1 cellular context compared by ENCODE assay signal in the genomic region with DNA sequence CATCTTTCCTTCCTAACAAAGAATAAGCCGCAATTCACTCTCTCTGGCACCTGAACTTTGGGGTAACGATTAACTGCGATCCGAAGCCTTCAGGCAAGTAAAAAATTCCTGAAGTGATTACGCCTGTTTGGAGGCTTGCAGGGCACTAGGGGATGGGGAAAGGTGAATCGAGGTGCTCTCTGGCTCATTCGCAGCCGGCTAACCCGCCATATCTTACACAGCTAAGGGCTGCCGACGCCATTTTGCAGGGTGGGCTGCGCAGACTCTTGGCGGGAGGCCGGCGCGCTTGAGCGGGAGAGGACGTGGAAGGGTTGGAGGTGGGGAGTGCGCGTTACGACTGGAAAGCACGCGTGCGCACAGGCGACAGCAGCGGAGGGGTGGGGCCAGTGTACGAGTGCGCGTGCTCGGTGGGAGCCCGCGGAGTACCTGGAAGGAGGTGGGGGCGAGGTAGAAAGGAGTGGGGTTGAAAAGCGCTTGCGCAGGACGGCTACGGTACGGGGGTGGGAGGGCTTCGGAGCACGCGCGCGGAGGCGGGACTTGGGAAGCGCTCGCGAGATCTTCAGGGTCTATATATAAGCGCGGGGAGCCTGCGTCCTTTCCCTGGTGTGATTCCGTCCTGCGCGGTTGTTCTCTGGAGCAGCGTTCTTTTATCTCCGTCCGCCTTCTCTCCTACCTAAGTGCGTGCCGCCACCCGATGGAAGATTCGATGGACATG.
TF ChIP-seq lines count a peak whose summit lies in the region.

A gene with protein sequence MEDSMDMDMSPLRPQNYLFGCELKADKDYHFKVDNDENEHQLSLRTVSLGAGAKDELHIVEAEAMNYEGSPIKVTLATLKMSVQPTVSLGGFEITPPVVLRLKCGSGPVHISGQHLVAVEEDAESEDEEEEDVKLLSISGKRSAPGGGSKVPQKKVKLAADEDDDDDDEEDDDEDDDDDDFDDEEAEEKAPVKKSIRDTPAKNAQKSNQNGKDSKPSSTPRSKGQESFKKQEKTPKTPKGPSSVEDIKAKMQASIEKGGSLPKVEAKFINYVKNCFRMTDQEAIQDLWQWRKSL (plus strand): TSS at position 595 of the 715 bp plus-strand sequence. CDS start 100 bp downstream, at position 695.

TF ChIP-seq in K562, 482 proteins besides CTCF, POLR2A, EP300 and RAD21 (continued from another document and continues in another):
- TF ChIP-seq, protein P1, sequence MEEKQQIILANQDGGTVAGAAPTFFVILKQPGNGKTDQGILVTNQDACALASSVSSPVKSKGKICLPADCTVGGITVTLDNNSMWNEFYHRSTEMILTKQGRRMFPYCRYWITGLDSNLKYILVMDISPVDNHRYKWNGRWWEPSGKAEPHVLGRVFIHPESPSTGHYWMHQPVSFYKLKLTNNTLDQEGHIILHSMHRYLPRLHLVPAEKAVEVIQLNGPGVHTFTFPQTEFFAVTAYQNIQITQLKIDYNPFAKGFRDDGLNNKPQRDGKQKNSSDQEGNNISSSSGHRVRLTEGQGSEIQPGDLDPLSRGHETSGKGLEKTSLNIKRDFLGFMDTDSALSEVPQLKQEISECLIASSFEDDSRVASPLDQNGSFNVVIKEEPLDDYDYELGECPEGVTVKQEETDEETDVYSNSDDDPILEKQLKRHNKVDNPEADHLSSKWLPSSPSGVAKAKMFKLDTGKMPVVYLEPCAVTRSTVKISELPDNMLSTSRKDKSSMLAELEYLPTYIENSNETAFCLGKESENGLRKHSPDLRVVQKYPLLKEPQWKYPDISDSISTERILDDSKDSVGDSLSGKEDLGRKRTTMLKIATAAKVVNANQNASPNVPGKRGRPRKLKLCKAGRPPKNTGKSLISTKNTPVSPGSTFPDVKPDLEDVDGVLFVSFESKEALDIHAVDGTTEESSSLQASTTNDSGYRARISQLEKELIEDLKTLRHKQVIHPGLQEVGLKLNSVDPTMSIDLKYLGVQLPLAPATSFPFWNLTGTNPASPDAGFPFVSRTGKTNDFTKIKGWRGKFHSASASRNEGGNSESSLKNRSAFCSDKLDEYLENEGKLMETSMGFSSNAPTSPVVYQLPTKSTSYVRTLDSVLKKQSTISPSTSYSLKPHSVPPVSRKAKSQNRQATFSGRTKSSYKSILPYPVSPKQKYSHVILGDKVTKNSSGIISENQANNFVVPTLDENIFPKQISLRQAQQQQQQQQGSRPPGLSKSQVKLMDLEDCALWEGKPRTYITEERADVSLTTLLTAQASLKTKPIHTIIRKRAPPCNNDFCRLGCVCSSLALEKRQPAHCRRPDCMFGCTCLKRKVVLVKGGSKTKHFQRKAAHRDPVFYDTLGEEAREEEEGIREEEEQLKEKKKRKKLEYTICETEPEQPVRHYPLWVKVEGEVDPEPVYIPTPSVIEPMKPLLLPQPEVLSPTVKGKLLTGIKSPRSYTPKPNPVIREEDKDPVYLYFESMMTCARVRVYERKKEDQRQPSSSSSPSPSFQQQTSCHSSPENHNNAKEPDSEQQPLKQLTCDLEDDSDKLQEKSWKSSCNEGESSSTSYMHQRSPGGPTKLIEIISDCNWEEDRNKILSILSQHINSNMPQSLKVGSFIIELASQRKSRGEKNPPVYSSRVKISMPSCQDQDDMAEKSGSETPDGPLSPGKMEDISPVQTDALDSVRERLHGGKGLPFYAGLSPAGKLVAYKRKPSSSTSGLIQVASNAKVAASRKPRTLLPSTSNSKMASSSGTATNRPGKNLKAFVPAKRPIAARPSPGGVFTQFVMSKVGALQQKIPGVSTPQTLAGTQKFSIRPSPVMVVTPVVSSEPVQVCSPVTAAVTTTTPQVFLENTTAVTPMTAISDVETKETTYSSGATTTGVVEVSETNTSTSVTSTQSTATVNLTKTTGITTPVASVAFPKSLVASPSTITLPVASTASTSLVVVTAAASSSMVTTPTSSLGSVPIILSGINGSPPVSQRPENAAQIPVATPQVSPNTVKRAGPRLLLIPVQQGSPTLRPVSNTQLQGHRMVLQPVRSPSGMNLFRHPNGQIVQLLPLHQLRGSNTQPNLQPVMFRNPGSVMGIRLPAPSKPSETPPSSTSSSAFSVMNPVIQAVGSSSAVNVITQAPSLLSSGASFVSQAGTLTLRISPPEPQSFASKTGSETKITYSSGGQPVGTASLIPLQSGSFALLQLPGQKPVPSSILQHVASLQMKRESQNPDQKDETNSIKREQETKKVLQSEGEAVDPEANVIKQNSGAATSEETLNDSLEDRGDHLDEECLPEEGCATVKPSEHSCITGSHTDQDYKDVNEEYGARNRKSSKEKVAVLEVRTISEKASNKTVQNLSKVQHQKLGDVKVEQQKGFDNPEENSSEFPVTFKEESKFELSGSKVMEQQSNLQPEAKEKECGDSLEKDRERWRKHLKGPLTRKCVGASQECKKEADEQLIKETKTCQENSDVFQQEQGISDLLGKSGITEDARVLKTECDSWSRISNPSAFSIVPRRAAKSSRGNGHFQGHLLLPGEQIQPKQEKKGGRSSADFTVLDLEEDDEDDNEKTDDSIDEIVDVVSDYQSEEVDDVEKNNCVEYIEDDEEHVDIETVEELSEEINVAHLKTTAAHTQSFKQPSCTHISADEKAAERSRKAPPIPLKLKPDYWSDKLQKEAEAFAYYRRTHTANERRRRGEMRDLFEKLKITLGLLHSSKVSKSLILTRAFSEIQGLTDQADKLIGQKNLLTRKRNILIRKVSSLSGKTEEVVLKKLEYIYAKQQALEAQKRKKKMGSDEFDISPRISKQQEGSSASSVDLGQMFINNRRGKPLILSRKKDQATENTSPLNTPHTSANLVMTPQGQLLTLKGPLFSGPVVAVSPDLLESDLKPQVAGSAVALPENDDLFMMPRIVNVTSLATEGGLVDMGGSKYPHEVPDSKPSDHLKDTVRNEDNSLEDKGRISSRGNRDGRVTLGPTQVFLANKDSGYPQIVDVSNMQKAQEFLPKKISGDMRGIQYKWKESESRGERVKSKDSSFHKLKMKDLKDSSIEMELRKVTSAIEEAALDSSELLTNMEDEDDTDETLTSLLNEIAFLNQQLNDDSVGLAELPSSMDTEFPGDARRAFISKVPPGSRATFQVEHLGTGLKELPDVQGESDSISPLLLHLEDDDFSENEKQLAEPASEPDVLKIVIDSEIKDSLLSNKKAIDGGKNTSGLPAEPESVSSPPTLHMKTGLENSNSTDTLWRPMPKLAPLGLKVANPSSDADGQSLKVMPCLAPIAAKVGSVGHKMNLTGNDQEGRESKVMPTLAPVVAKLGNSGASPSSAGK (IDR thresholded peaks at IDR 0.05), result peak; percentile 62; the same call in 1 of the 2 replicates
- TF ChIP-seq SMARCB1 (IDR thresholded peaks at IDR 0.05; ENCODE audit: insufficient read length, low read depth) (no peak), BHLHE40 (IDR thresholded peaks at IDR 0.05; ENCODE audit: low read length) (peak; percentile 63), ARID1B (IDR thresholded peaks at IDR 0.05) (no peak), RUNX1 (IDR thresholded peaks at IDR 0.05; ENCODE audit: low read depth) (no peak), LARP7 (IDR thresholded peaks at IDR 0.05) (no peak), HSF4 (CRISPR knock-in tag; IDR thresholded peaks at IDR 0.05; ENCODE audit: borderline replicate concordance) (no peak), PRMT5 (CRISPR knock-in tag; IDR thresholded peaks at IDR 0.05) (no peak), ELF1 (tag; IDR thresholded peaks at IDR 0.05) (no peak), GTF2E2 (tag; IDR thresholded peaks at IDR 0.05) (peak; percentile 97), ZNF766 (CRISPR knock-in tag; conservative IDR thresholded peaks at IDR 0.05) (no peak), ZKSCAN8 (CRISPR knock-in tag; IDR thresholded peaks at IDR 0.05) (no peak), MBD2 (IDR thresholded peaks at IDR 0.05; ENCODE audit: borderline replicate concordance, low read depth) (peak; percentile 34; the same call in 1 of the 2 replicates), OTX1 (CRISPR knock-in tag; IDR thresholded peaks at IDR 0.05) (0 out of 2 replicates have a peak, but pooled peaks have one; percentile 89), SMC3 (conservative IDR thresholded peaks at IDR 0.05; ENCODE audit: insufficient read depth, low read depth, low read length) (no peak), ZNF717 (CRISPR knock-in tag; IDR thresholded peaks at IDR 0.05) (no peak), SAFB (IDR thresholded peaks at IDR 0.05; ENCODE audit: borderline replicate concordance, low read depth, low read length) (no peak), NBN (IDR thresholded peaks at IDR 0.05; ENCODE audit: low read depth) (peak; percentile 58; the same call in 1 of the 2 replicates), ETV6 (IDR thresholded peaks at IDR 0.05; ENCODE audit: borderline replicate concordance in 1 of 2, low read depth in 2 of 2, low read length in 1 of 2) (no peak), ETV6 (CRISPR knock-in tag; IDR thresholded peaks at IDR 0.05; ENCODE audit: borderline replicate concordance) (peak; percentile 88; the same call in 1 of the 2 replicates), NR3C1 (CRISPR knock-in tag; IDR thresholded peaks at IDR 0.05) (peak; percentile 90), ETS2 (tag; IDR thresholded peaks at IDR 0.05; ENCODE audit: borderline replicate concordance, poor library complexity, severe bottlenecking) (no peak), ZBTB7A (IDR thresholded peaks at IDR 0.05; ENCODE audit: borderline replicate concordance, control insufficient read depth, low read depth, low read length) (peak; percentile 89)
- TF ChIP-seq, protein P2, sequence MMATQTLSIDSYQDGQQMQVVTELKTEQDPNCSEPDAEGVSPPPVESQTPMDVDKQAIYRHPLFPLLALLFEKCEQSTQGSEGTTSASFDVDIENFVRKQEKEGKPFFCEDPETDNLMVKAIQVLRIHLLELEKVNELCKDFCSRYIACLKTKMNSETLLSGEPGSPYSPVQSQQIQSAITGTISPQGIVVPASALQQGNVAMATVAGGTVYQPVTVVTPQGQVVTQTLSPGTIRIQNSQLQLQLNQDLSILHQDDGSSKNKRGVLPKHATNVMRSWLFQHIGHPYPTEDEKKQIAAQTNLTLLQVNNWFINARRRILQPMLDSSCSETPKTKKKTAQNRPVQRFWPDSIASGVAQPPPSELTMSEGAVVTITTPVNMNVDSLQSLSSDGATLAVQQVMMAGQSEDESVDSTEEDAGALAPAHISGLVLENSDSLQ (IDR thresholded peaks at IDR 0.05), result no peak
- TF ChIP-seq, protein P3, sequence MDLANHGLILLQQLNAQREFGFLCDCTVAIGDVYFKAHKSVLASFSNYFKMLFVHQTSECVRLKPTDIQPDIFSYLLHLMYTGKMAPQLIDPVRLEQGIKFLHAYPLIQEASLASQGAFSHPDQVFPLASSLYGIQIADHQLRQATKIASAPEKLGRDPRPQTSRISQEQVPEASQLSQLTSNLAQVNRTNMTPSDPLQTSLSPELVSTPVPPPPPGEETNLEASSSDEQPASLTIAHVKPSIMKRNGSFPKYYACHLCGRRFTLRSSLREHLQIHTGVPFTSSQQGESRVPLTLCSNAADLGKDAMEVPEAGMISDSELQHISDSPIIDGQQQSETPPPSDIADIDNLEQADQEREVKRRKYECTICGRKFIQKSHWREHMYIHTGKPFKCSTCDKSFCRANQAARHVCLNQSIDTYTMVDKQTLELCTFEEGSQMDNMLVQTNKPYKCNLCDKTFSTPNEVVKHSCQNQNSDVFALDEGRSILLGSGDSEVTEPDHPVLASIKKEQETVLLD (IDR thresholded peaks at IDR 0.05), result peak; percentile 97
- TF ChIP-seq, protein P4, sequence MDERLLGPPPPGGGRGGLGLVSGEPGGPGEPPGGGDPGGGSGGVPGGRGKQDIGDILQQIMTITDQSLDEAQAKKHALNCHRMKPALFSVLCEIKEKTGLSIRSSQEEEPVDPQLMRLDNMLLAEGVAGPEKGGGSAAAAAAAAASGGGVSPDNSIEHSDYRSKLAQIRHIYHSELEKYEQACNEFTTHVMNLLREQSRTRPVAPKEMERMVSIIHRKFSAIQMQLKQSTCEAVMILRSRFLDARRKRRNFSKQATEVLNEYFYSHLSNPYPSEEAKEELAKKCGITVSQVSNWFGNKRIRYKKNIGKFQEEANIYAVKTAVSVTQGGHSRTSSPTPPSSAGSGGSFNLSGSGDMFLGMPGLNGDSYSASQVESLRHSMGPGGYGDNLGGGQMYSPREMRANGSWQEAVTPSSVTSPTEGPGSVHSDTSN (CRISPR knock-in tag; IDR thresholded peaks at IDR 0.05; ENCODE audit: low read depth), result no peak
- TF ChIP-seq, protein P4 (tag; conservative IDR thresholded peaks at IDR 0.05; ENCODE audit: low read depth), result no peak
- TF ChIP-seq, protein P5, sequence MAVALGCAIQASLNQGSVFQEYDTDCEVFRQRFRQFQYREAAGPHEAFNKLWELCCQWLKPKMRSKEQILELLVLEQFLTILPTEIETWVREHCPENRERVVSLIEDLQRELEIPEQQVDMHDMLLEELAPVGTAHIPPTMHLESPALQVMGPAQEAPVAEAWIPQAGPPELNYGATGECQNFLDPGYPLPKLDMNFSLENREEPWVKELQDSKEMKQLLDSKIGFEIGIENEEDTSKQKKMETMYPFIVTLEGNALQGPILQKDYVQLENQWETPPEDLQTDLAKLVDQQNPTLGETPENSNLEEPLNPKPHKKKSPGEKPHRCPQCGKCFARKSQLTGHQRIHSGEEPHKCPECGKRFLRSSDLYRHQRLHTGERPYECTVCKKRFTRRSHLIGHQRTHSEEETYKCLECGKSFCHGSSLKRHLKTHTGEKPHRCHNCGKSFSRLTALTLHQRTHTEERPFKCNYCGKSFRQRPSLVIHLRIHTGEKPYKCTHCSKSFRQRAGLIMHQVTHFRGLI (CRISPR knock-in tag; IDR thresholded peaks at IDR 0.05), result no peak
- TF ChIP-seq, protein P6, sequence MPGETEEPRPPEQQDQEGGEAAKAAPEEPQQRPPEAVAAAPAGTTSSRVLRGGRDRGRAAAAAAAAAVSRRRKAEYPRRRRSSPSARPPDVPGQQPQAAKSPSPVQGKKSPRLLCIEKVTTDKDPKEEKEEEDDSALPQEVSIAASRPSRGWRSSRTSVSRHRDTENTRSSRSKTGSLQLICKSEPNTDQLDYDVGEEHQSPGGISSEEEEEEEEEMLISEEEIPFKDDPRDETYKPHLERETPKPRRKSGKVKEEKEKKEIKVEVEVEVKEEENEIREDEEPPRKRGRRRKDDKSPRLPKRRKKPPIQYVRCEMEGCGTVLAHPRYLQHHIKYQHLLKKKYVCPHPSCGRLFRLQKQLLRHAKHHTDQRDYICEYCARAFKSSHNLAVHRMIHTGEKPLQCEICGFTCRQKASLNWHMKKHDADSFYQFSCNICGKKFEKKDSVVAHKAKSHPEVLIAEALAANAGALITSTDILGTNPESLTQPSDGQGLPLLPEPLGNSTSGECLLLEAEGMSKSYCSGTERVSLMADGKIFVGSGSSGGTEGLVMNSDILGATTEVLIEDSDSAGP (CRISPR knock-in tag; IDR thresholded peaks at IDR 0.05), result no peak
